20 cellular contexts compared by ENCODE assay signal in genomic region chr11:13781153-13781552, GRCh38.
DNase-seq lines count a peak whose midpoint lies in the region; ATAC-seq and TF ChIP-seq lines count a peak whose summit lies in the region.
"Had no signal": no experiment of that assay in that cellular context is flagged by ENCODE, and none has a peak within 500 bp of the region (broad histone marks: within the 10 kb centered on the region; RNA-seq: fewer than 3 reads in every experiment).

No MANE protein-coding gene starts in this region.

- no peak for TF ChIP-seq CTCF in epithelial cell of esophagus (IDR thresholded peaks at IDR 0.05; ENCODE audit: insufficient read depth, low read depth, low read length, missing control alignments)

- DNase-seq in COLO668 (lab: John Stamatoyannopoulos, UW; ENCODE audit: unreplicated experiment): peak; percentile 13
- DNase-seq in Daoy (ENCODE audit: low read depth): peak; percentile 4
- DNase-seq in NCI-H2196 (lab: John Stamatoyannopoulos, UW; ENCODE audit: unreplicated experiment): peak; percentile 26
- peak; percentile 37 for DNase-seq in epithelial cell of esophagus (ENCODE audit: low read depth)
- DNase-seq in cerebellar nuclear complex (lab: John Stamatoyannopoulos, UW): no peak
- no peak for DNase-seq in left cardiac atrium
- DNase-seq: activated CD8-positive, alpha-beta memory T cell treated with anti-CD3 and anti-CD28 coated beads, Interleukin-2, amount 50 U/mL, for 48 hours; activated effector memory CD4-positive, alpha-beta T cell treated with Interleukin-2 at 50 U/mL for 16 hours; brain microvascular endothelial cell; CD4-positive, alpha-beta T cell; heart left ventricle; IMR-90; lower lobe of right lung; MG63; psoas muscle; SJCRH30; stimulated activated CD4-positive, alpha-beta T cell treated with anti-CD3 and anti-CD28 coated beads, Interleukin-2, amount 100 ng/mL, for 48 hours; stimulated activated naive CD8-positive, alpha-beta T cell treated with anti-CD3 and anti-CD28 coated beads, Interleukin-15, Interleukin-2, amounts not matched to agents 100 U/mL and 50 U/mL, for 24 hours; thyroid gland had no signal

- intact Hi-C loops in left cardiac atrium (cut with DNase I): no loop called here

- no peak overlapping the region for H3K4me3 ChIP-seq in epithelial cell of esophagus (ENCODE audit: low read length)
- H3K4me3 ChIP-seq: heart left ventricle, lower lobe of right lung, MG63, psoas muscle, SJCRH30, thyroid gland had no signal

- ATAC-seq in left cardiac atrium (no peak), GM18517 (IDR thresholded peaks at IDR 0.05; ENCODE audit: unreplicated experiment) (no peak)
- ATAC-seq: heart left ventricle; lower lobe of right lung; psoas muscle; stimulated activated naive CD8-positive, alpha-beta T cell treated with anti-CD3 and anti-CD28 coated beads, Interleukin-15, Interleukin-2, amounts not matched to agents 100 U/mL and 50 U/mL, for 24 hours had no signal

Comparison
In these comparisons a context has a peak if more than half of its experiments do, and no peak if none do; other contexts are left out.
1. DNase-seq: peak in COLO668 (single experiment), Daoy (single experiment), NCI-H2196 (single experiment) and epithelial cell of esophagus (single experiment); none in cerebellar nuclear complex (0 of 2) and left cardiac atrium (single experiment).